1 cellular context compared by ENCODE assay signal in genomic region chr1:37860346-37860666, GRCh38.
TF ChIP-seq lines count a peak whose summit lies in the region.

No MANE protein-coding gene starts in this region.

TF ChIP-seq in endothelial cell of umbilical vein, 7 proteins besides CTCF, POLR2A, EP300 and RAD21:
- TF ChIP-seq JUN (IDR thresholded peaks at IDR 0.05; ENCODE audit: borderline replicate concordance, insufficient read depth, insufficient read length, low read depth) = no peak
- no peak for TF ChIP-seq MYC (IDR thresholded peaks at IDR 0.05; ENCODE audit: low read depth, low read length)
- no peak for TF ChIP-seq FOS (IDR thresholded peaks at IDR 0.05; ENCODE audit: borderline replicate concordance, insufficient read depth, low read length)
